7 cellular contexts compared by ENCODE assay signal in genomic region chrX:136497556-136498048, GRCh38. TPM values are rescaled to one million over a fixed set of nuclear protein-coding genes. Genes with fewer than 3 reads are reported as not detected.
A peak's percentile ranks its signal among the peaks of the same experiment; 100 is the strongest.
DNase-seq lines count a peak whose midpoint lies in the region; ATAC-seq, FAIRE-seq and TF ChIP-seq lines count a peak whose summit lies in the region.

A gene with protein sequence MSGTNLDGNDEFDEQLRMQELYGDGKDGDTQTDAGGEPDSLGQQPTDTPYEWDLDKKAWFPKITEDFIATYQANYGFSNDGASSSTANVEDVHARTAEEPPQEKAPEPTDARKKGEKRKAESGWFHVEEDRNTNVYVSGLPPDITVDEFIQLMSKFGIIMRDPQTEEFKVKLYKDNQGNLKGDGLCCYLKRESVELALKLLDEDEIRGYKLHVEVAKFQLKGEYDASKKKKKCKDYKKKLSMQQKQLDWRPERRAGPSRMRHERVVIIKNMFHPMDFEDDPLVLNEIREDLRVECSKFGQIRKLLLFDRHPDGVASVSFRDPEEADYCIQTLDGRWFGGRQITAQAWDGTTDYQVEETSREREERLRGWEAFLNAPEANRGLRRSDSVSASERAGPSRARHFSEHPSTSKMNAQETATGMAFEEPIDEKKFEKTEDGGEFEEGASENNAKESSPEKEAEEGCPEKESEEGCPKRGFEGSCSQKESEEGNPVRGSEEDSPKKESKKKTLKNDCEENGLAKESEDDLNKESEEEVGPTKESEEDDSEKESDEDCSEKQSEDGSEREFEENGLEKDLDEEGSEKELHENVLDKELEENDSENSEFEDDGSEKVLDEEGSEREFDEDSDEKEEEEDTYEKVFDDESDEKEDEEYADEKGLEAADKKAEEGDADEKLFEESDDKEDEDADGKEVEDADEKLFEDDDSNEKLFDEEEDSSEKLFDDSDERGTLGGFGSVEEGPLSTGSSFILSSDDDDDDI (plus strand): TSS chrX:136497592. CDS start chrX:136497685, 93 bp downstream.

- H3K14ac ChIP-seq in H1 (ENCODE audit: insufficient read length) = no peak within 1 kb of the TSS

- H3K27ac ChIP-seq in HEK293 (ENCODE audit: extremely low read depth, low read depth, low read length) (peak within 1 kb of the TSS; percentile 97), Peyer's patch (peak within 1 kb of the TSS; percentile 91 to 99 (median 96)), H1 (ENCODE audit: low read depth, low read length) (peak within 1 kb of the TSS; percentile 83), mucosa of rectum (ENCODE audit: low read depth in 2 of 2, low read length in 2 of 2) (peak within 1 kb of the TSS; percentile 88 to 92)

- H3K56ac ChIP-seq in H1 (replicated peaks; ENCODE audit: insufficient read length, low read depth, low read length) = no peak within 1 kb of the TSS

- no peak for TF ChIP-seq CTCF in HEK293 (tag by site-specific recombination; IDR thresholded peaks at IDR 0.05)
- TF ChIP-seq CTCF in Peyer's patch (IDR thresholded peaks at IDR 0.05) = no peak
- TF ChIP-seq CTCF in H1 (IDR thresholded peaks at IDR 0.05; ENCODE audit: control extremely low read depth in 1 of 3, insufficient read depth in 1 of 3, low read depth in 1 of 3, low read length in 3 of 3) = no peak

- H3K36me3 ChIP-seq in HEK293 (ENCODE audit: control insufficient read depth in 2 of 2, insufficient read depth in 1 of 2, low read length in 2 of 2) (peaks cover 22 to 25% of the 10 kb centered on the region in 2 experiments; a peak in 2 of 3 replicates), Peyer's patch (peaks cover 0 to 12% (median 0%) of the 10 kb centered on the region in 3 donors), H1 (ENCODE audit: control insufficient read depth in 2 of 4, insufficient read depth in 4 of 4, low read length in 3 of 4) (peaks cover 4 to 27% (median 7%) of the 10 kb centered on the region in 4 experiments; a peak in 7 of 8 replicates), mucosa of rectum (ENCODE audit: control insufficient read depth in 2 of 2, insufficient read depth in 2 of 2, low read length in 2 of 2) (peaks cover 6 to 10% of the 10 kb centered on the region in 2 donors)

- peak within 1 kb of the TSS; percentile 7; the same call in 1 of the 2 replicates for H2BK12ac ChIP-seq in H1 (ENCODE audit: low read depth, low read length)

- no peak for TF ChIP-seq EP300 in H1 (IDR thresholded peaks at IDR 0.05; ENCODE audit: borderline replicate concordance in 1 of 2, low read depth in 2 of 2, low read length in 2 of 2)

- TF ChIP-seq RAD21 in H1 (IDR thresholded peaks at IDR 0.05 in 1 of 2, conservative IDR thresholded peaks at IDR 0.05 in 1 of 2; ENCODE audit: low read depth in 2 of 2, low read length in 2 of 2) = no peak

- peak within 1 kb of the TSS; percentile 57 for H3K4ac ChIP-seq in H1 (replicated peaks; ENCODE audit: insufficient read length, low read depth, low read length)

- TF ChIP-seq POLR2A in Peyer's patch (IDR thresholded peaks at IDR 0.05) (no peak), H1 (IDR thresholded peaks at IDR 0.05; ENCODE audit: control extremely low read depth in 1 of 2, low read depth in 2 of 2, low read length in 2 of 2) (no peak)

- no peak within 1 kb of the TSS for H4K91ac ChIP-seq in H1 (replicated peaks; ENCODE audit: insufficient read length, low read length)

- POLR2A ChIA-PET in HEK293 (lab: Yijun Ruan, JAX) (interaction anchor here (1.9 kb wide), 1 partner anchor 77 kb away, joined by 9 read pairs; no protein-coding TSS in a partner anchor), H1 (lab: Charles Lee; ENCODE audit: partially characterized antibody) (interaction anchor here (0.6 to 1.4 kb wide), 5 partner anchors 9 to 554 kb away, joined by 3 to 5 read pairs (median 3); no protein-coding TSS in a partner anchor)

- no peak within 1 kb of the TSS for H2BK15ac ChIP-seq in H1 (ENCODE audit: low read length)

- DNase-seq in Peyer's patch (no peak), H1 (ENCODE audit: low read depth in 1 of 2, low spot score in 2 of 2) (peak in 1 of 2 experiments; percentile 48), NCI-H2196 (lab: John Stamatoyannopoulos, UW; ENCODE audit: unreplicated experiment) (no peak), HTR-8/SVneo (ENCODE audit: insufficient read length, low spot score) (no peak)

- H3K4me1 ChIP-seq in HEK293 (ENCODE audit: control insufficient read depth, insufficient read depth, low read length) = peaks cover 2% of the 10 kb centered on the region; the same call in 1 of the 2 replicates
- H3K4me1 ChIP-seq in Peyer's patch = no peaks in the 10 kb centered on the region
- no peaks in the 10 kb centered on the region for H3K4me1 ChIP-seq in H1 (replicated peaks in 1 of 4; ENCODE audit: control insufficient read depth in 3 of 4, insufficient read depth in 4 of 4, low read length in 3 of 4)
- H3K4me1 ChIP-seq in mucosa of rectum (ENCODE audit: control insufficient read depth in 2 of 2, insufficient read depth in 2 of 2, low read length in 2 of 2) = peaks cover 0 to 4% of the 10 kb centered on the region in 2 donors

- H3K4me3 ChIP-seq in HEK293 (ENCODE audit: low read depth, low read length) = peak within 1 kb of the TSS; percentile 60
- peak within 1 kb of the TSS; percentile 58 to 80 (median 70) for H3K4me3 ChIP-seq in Peyer's patch
- H3K4me3 ChIP-seq in H1 (ENCODE audit: extremely low read depth in 1 of 4, insufficient read depth in 2 of 4, low read depth in 3 of 4, low read length in 4 of 4) = peak within 1 kb of the TSS; percentile 74 to 93 (median 81)
- peak within 1 kb of the TSS; percentile 77 to 90 for H3K4me3 ChIP-seq in mucosa of rectum (ENCODE audit: low read length in 2 of 2)

- H3K9me3 ChIP-seq in HEK293 (ENCODE audit: control insufficient read depth, insufficient read depth, low read depth, low read length) (no peaks in the 10 kb centered on the region), Peyer's patch (no peaks in the 10 kb centered on the region), H1 (ENCODE audit: insufficient read depth in 2 of 2, low read depth in 1 of 2, low read length in 1 of 2) (no peaks in the 10 kb centered on the region), mucosa of rectum (ENCODE audit: control insufficient read depth in 2 of 2, low read length in 2 of 2) (no peaks in the 10 kb centered on the region)

- H3K23ac ChIP-seq in H1 (ENCODE audit: insufficient read length) = no peak within 1 kb of the TSS

- CTCF ChIA-PET in HEK293 (lab: Yijun Ruan, JAX) = interaction anchor here (1.2 to 2.1 kb wide), 3 partner anchors 79 to 469 kb away, joined by 3 to 7 read pairs (median 4); no protein-coding TSS in a partner anchor
- CTCF ChIA-PET in H1 (lab: Charles Lee; ENCODE audit: partially characterized antibody) = no interaction called here

- H4K8ac ChIP-seq in H1 (ENCODE audit: extremely low read depth, insufficient read depth, low read length) = peak within 1 kb of the TSS; percentile 97; the same call in 1 of the 2 replicates

- no peaks in the 10 kb centered on the region for H3K23me2 ChIP-seq in H1 (ENCODE audit: low read depth, low read length)

- H2AFZ ChIP-seq in H1 (ENCODE audit: low read length) = peak within 1 kb of the TSS; percentile 90; the same call in 1 of the 2 replicates

- FAIRE-seq in H1 (lab: Jason Lieb, UNC) = peak; percentile 13
- no peak for FAIRE-seq in HTR-8/SVneo (lab: Jason Lieb, UNC)

- peaks cover 0 to 2% of the 10 kb centered on the region in 2 experiments for H4K20me1 ChIP-seq in H1 (replicated peaks in 1 of 2; ENCODE audit: control insufficient read depth in 1 of 2, insufficient read depth in 2 of 2, low read length in 2 of 2)

- H2AK5ac ChIP-seq in H1 (ENCODE audit: low read depth, low read length) = no peak within 1 kb of the TSS

- no peaks in the 10 kb centered on the region for H3K79me1 ChIP-seq in H1 (ENCODE audit: low read depth, low read length)

- no peaks in the 10 kb centered on the region for H3K27me3 ChIP-seq in Peyer's patch
- no peaks in the 10 kb centered on the region for H3K27me3 ChIP-seq in H1 (replicated peaks in 1 of 4; ENCODE audit: control insufficient read depth in 3 of 4, extremely low read depth in 1 of 4, insufficient read depth in 3 of 4, low read length in 3 of 4)
- no peaks in the 10 kb centered on the region for H3K27me3 ChIP-seq in mucosa of rectum (ENCODE audit: control insufficient read depth in 2 of 2, insufficient read depth in 2 of 2, low read length in 2 of 2)

- H3K79me2 ChIP-seq in H1 (ENCODE audit: control insufficient read depth in 1 of 2, insufficient read depth in 2 of 2, low read length in 2 of 2) = peaks cover 0 to 19% of the 10 kb centered on the region in 2 experiments; a peak in 3 of 4 replicates

- H2BK5ac ChIP-seq in H1 (ENCODE audit: low read depth, low read length) = no peak within 1 kb of the TSS

- peak within 1 kb of the TSS; percentile 60 for H4K5ac ChIP-seq in H1 (ENCODE audit: insufficient read length, low read depth, low read length)

- peak within 1 kb of the TSS; percentile 71 to 75 for H3K4me2 ChIP-seq in H1 (ENCODE audit: insufficient read depth in 1 of 2, low read depth in 2 of 2, low read length in 2 of 2)

- ATAC-seq in GM18502 (IDR thresholded peaks at IDR 0.05; ENCODE audit: poor library complexity, unreplicated experiment) = peak; percentile 20

- WGBS in H1 (ENCODE audit: extremely low coverage in 1 of 2, insufficient coverage in 1 of 2, insufficient read length in 1 of 2, insufficient replicate concordance in 2 of 2, low coverage in 1 of 2, low lambda C conversion rate in 2 of 2, missing lambda C conversion rate in 1 of 2), 2 experiments = 3% methylated on average over 19 of the region's 35 CpGs; no CpG with 5 or more reads in 1 of the 2 experiments

- H3K18ac ChIP-seq in H1 (ENCODE audit: extremely low read depth, low read length) = peak within 1 kb of the TSS; percentile 38

- H2BK20ac ChIP-seq in H1 (ENCODE audit: low read length) = no peak within 1 kb of the TSS

- H2BK120ac ChIP-seq in H1 (replicated peaks; ENCODE audit: low read depth, low read length) = no peak within 1 kb of the TSS

- H3K9ac ChIP-seq in H1 (replicated peaks in 1 of 4; ENCODE audit: extremely low read depth in 1 of 4, low read depth in 3 of 4, low read length in 3 of 4) (peak within 1 kb of the TSS; percentile 70 to 89 (median 84)), mucosa of rectum (ENCODE audit: low read depth in 1 of 2, low read length in 2 of 2) (peak within 1 kb of the TSS; percentile 66 to 86)

TF ChIP-seq in HEK293, 187 proteins besides CTCF, POLR2A, EP300 and RAD21 (continues in another document):
- no peak for TF ChIP-seq ZNF174 (tag by site-specific recombination; IDR thresholded peaks at IDR 0.05)

RNA-seq across cellular contexts. Expression of the gene that starts here (rescaled TPM):
- 10 to 100 TPM; 25.9 to 45.4 (median 27.9) TPM for total RNA-seq in Peyer's patch
- total RNA-seq in H1 (2021; fragmentation: NEBNext Ultra II Directional; extraction: Animal tissue kit (Norgen Biotek cat#: 25700)) = 46.4 and 49.3 TPM in 2 replicates
- polyA plus RNA-seq in H1 (2011; rRNA removed) = 1.2 and 2.2 TPM in 2 replicates
- polyA plus RNA-seq in H1 (2011; cell fraction: cytosol; rRNA removed) = 3.1 TPM
- polyA plus RNA-seq in H1 (2011; cell fraction: nucleus; rRNA removed) = 1.6 TPM
- 48.8 to 78.5 TPM (median 52.0 TPM) in 4 replicates for polyA plus RNA-seq in H1 (2012, experiment 1 of 2)
- polyA plus RNA-seq in H1 (2012, experiment 2 of 2) = 4.8 TPM
- polyA plus RNA-seq in H1 (2013, experiment 1 of 2) = 35.0 TPM
- 36.3 TPM for polyA plus RNA-seq in H1 (2013, experiment 2 of 2)
- polyA minus RNA-seq in H1 (2011; rRNA and poly(A)+ RNA removed) = 0.51 and 0.69 TPM in 2 replicates
- polyA minus RNA-seq in H1 (2011; cell fraction: cytosol; rRNA and poly(A)+ RNA removed) = 2.6 TPM
- polyA minus RNA-seq in H1 (2011; cell fraction: nucleus; rRNA and poly(A)+ RNA removed) = 4.2 TPM
